36 cellular contexts compared by ENCODE assay signal in genomic region chrX:68043713-68044438, GRCh38.
"Had no signal": no experiment of that assay in that cellular context is flagged by ENCODE, and none has a peak within 500 bp of the region (broad histone marks: within the 10 kb centered on the region; RNA-seq: fewer than 3 reads in every experiment).

No MANE protein-coding gene starts in this region.

- H3K4me3 Mint-ChIP-seq: activated naive CD4-positive, alpha-beta T cell treated with anti-CD3 and anti-CD28 coated beads for 36 hours; activated naive CD8-positive, alpha-beta T cell treated with anti-CD3 and anti-CD28 coated beads for 36 hours; activated T-helper 1 cell treated with anti-CD3 and anti-CD28 coated beads, Interleukin-12 subunit alpha, Interleukin-12 subunit beta, Interleukin-2, Interleukin-4 antibody, amounts not matched to agents 30 ng/mL and 10 ng/mL and 1 ng/mL, durations not matched to agents 14 hours and 24 hours and 36 hours; brain; mesothelial cell of epicardium; naive B cell; stimulated activated effector memory CD8-positive, alpha-beta T cell treated with anti-CD3 and anti-CD28 coated beads, Interleukin-12 subunit alpha, Interleukin-12 subunit beta, amount 100 ng/mL, for 72 hours; stimulated activated naive CD8-positive, alpha-beta T cell treated with anti-CD3 and anti-CD28 coated beads, Interleukin-15, amount 100 ng/mL, for 72 hours; type B pancreatic cell had no signal

- H3K9me3 Mint-ChIP-seq: activated naive CD4-positive, alpha-beta T cell treated with anti-CD3 and anti-CD28 coated beads for 36 hours; activated naive CD8-positive, alpha-beta T cell treated with anti-CD3 and anti-CD28 coated beads for 36 hours; activated T-helper 1 cell treated with anti-CD3 and anti-CD28 coated beads, Interleukin-12 subunit alpha, Interleukin-12 subunit beta, Interleukin-2, Interleukin-4 antibody, amounts not matched to agents 30 ng/mL and 10 ng/mL and 1 ng/mL, durations not matched to agents 14 hours and 24 hours and 36 hours; brain; stimulated activated effector memory CD8-positive, alpha-beta T cell treated with anti-CD3 and anti-CD28 coated beads, Interleukin-12 subunit alpha, Interleukin-12 subunit beta, amount 100 ng/mL, for 72 hours; stimulated activated naive CD8-positive, alpha-beta T cell treated with anti-CD3 and anti-CD28 coated beads, Interleukin-15, amount 100 ng/mL, for 72 hours; type B pancreatic cell had no signal

- DNase-seq: activated CD4-positive, alpha-beta T cell treated with anti-CD3 and anti-CD28 coated beads for 48 hours; activated CD4-positive, alpha-beta T cell treated with anti-CD3 and anti-CD28 coated beads, Interleukin-2, amount 50 U/mL, for 48 hours; activated CD8-positive, alpha-beta memory T cell treated with anti-CD3 and anti-CD28 coated beads, Interleukin-2, amount 50 U/mL, for 4 hours; activated effector memory CD4-positive, alpha-beta T cell treated with anti-CD3 and anti-CD28 coated beads, Interleukin-2, amount 50 U/mL, for 16 hours; activated naive CD4-positive, alpha-beta T cell treated with anti-CD3 and anti-CD28 coated beads for 36 hours; activated naive CD8-positive, alpha-beta T cell treated with anti-CD3 and anti-CD28 coated beads for 36 hours; activated T-cell treated with anti-CD3 and anti-CD28 coated beads, Interleukin-2, amount 50 U/mL, for 1 hour; adrenal gland; aorta; cerebellar nuclear complex; colonic mucosa; effector CD8-positive, alpha-beta T cell; esophagus squamous epithelium; foreskin melanocyte; left ventricle myocardium superior; naive B cell; ovary; retina; sigmoid colon; small intestine; stimulated activated CD4-positive, alpha-beta T cell treated with anti-CD3 and anti-CD28 coated beads, Interleukin-4, amount 100 ng/mL, for 24 hours; stimulated activated naive CD8-positive, alpha-beta T cell treated with anti-CD3 and anti-CD28 coated beads, Interleukin-15, amount 100 ng/mL, for 72 hours; substantia nigra; T1000; uterus; WERI-Rb-1 had no signal

- H3K27ac Mint-ChIP-seq: activated naive CD4-positive, alpha-beta T cell treated with anti-CD3 and anti-CD28 coated beads for 36 hours; activated naive CD8-positive, alpha-beta T cell treated with anti-CD3 and anti-CD28 coated beads for 36 hours; activated T-helper 1 cell treated with anti-CD3 and anti-CD28 coated beads, Interleukin-12 subunit alpha, Interleukin-12 subunit beta, Interleukin-2, Interleukin-4 antibody, amounts not matched to agents 30 ng/mL and 10 ng/mL and 1 ng/mL, durations not matched to agents 14 hours and 24 hours and 36 hours; mesothelial cell of epicardium; naive B cell; stimulated activated effector memory CD8-positive, alpha-beta T cell treated with anti-CD3 and anti-CD28 coated beads, Interleukin-12 subunit alpha, Interleukin-12 subunit beta, amount 100 ng/mL, for 72 hours; stimulated activated naive CD8-positive, alpha-beta T cell treated with anti-CD3 and anti-CD28 coated beads, Interleukin-15, amount 100 ng/mL, for 72 hours; type B pancreatic cell had no signal

- FAIRE-seq: endometrium, small intestine had no signal

- ATAC-seq: activated CD4-positive, CD25-positive, alpha-beta regulatory T cell treated with anti-CD3 and anti-CD28 coated beads, Interleukin-2, amount 50 U/mL, for 24 hours; left ventricle myocardium superior; stimulated activated effector memory CD8-positive, alpha-beta T cell treated with anti-CD3 and anti-CD28 coated beads, Interleukin-12 subunit alpha, Interleukin-12 subunit beta, amount 100 ng/mL, for 72 hours; stimulated activated naive CD8-positive, alpha-beta T cell treated with anti-CD3 and anti-CD28 coated beads, Interleukin-15, amount 100 ng/mL, for 72 hours had no signal

- H3K36me3 Mint-ChIP-seq: activated naive CD8-positive, alpha-beta T cell treated with anti-CD3 and anti-CD28 coated beads for 36 hours; brain; mesothelial cell of epicardium; naive B cell; stimulated activated effector memory CD8-positive, alpha-beta T cell treated with anti-CD3 and anti-CD28 coated beads, Interleukin-12 subunit alpha, Interleukin-12 subunit beta, amount 100 ng/mL, for 72 hours; type B pancreatic cell had no signal

- H3K4me3 ChIP-seq: adrenal gland, cardiac muscle cell, colonic mucosa, esophagus squamous epithelium, ovary, prostate gland, sigmoid colon, uterus had no signal

- H3K27ac ChIP-seq: adrenal gland, cardiac muscle cell, colonic mucosa, epithelial cell of prostate, esophagus squamous epithelium, ovary, prostate gland, sigmoid colon, uterus, WERI-Rb-1 had no signal

- H3K4me1 ChIP-seq: adrenal gland, colonic mucosa, esophagus squamous epithelium, prostate gland, sigmoid colon, uterus had no signal

- H3K4me1 Mint-ChIP-seq: activated naive CD8-positive, alpha-beta T cell treated with anti-CD3 and anti-CD28 coated beads for 36 hours; brain; mesothelial cell of epicardium; naive B cell; stimulated activated effector memory CD8-positive, alpha-beta T cell treated with anti-CD3 and anti-CD28 coated beads, Interleukin-12 subunit alpha, Interleukin-12 subunit beta, amount 100 ng/mL, for 72 hours; stimulated activated naive CD8-positive, alpha-beta T cell treated with anti-CD3 and anti-CD28 coated beads, Interleukin-15, amount 100 ng/mL, for 72 hours had no signal

- H3K9me3 ChIP-seq: adrenal gland, colonic mucosa, esophagus squamous epithelium, ovary, prostate gland, sigmoid colon, uterus had no signal

- H3K27me3 Mint-ChIP-seq: activated naive CD8-positive, alpha-beta T cell treated with anti-CD3 and anti-CD28 coated beads for 36 hours; brain; naive B cell; stimulated activated naive CD8-positive, alpha-beta T cell treated with anti-CD3 and anti-CD28 coated beads, Interleukin-15, amount 100 ng/mL, for 72 hours; type B pancreatic cell had no signal

- H3K36me3 ChIP-seq: adrenal gland, cardiac muscle cell, colonic mucosa, ovary, prostate gland, uterus, WERI-Rb-1 had no signal

- H3K27me3 ChIP-seq: cardiac muscle cell, colonic mucosa, esophagus squamous epithelium, ovary, sigmoid colon, uterus had no signal
